ENCODE assay signal across 22 cellular contexts in genomic region chrX:17438221-17438620, GRCh38.
DNase-seq lines count a peak whose midpoint lies in the region; ATAC-seq and TF ChIP-seq lines count a peak whose summit lies in the region.
"Had no signal": no experiment of that assay in that cellular context is flagged by ENCODE, and none has a peak within 500 bp of the region (broad histone marks: within the 10 kb centered on the region; RNA-seq: fewer than 3 reads in every experiment).

No MANE protein-coding gene starts in this region.

- no peaks in the 10 kb centered on the region; the same call in 1 of the 2 replicates for H3K27me3 ChIP-seq in SK-N-SH (ENCODE audit: insufficient read depth)
- H3K27me3 ChIP-seq in hepatocyte: no peaks in the 10 kb centered on the region

- POLR2A ChIA-PET in SK-N-SH (lab: Yijun Ruan, JAX): no interaction called here

- H3K4me3 ChIP-seq in SK-N-SH (ENCODE audit: low read depth in 2 of 2, low read length in 1 of 2): no peak overlapping the region
- H3K4me3 ChIP-seq in hepatocyte: no peak overlapping the region
- H3K4me3 ChIP-seq: A549; BLaER1 treated with 17β-estradiol and CSF1 and Interleukin-3, amounts not matched to agents 10 nM and 100 nM had no signal

- no peak overlapping the region for H2AFZ ChIP-seq in SK-N-SH (ENCODE audit: low read depth)
- no peak overlapping the region for H2AFZ ChIP-seq in hepatocyte

- DNase-seq in SK-N-SH (no peak), M059J (ENCODE audit: low read depth) (peak; percentile 22), RPMI7951 (ENCODE audit: low read depth) (peak; percentile 28), hepatocyte (ENCODE audit: low spot score) (no peak), iPS-NIHi11 (ENCODE audit: low spot score) (no peak), amniotic stem cell (lab: John Stamatoyannopoulos, UW) (no peak)
- DNase-seq: AML-193; CD4-positive, alpha-beta T cell; CD8-positive, alpha-beta T cell; COR-L47; DMS 273 treated with DMSO at 0.1 percent for 48 hours; DMS153; DMS53; DMS79; DND-41; EL; GF-D8 had no signal

- H3K9me2 ChIP-seq in SK-N-SH (no peaks in the 10 kb centered on the region), hepatocyte (replicated peaks; ENCODE audit: insufficient read depth) (no peaks in the 10 kb centered on the region)

- H3K79me2 ChIP-seq in SK-N-SH (ENCODE audit: insufficient read depth): no peaks in the 10 kb centered on the region
- H3K79me2 ChIP-seq in hepatocyte: no peaks in the 10 kb centered on the region

- no peak for TF ChIP-seq CTCF in SK-N-SH (IDR thresholded peaks at IDR 0.05)
- no peak for TF ChIP-seq CTCF in hepatocyte (IDR thresholded peaks at IDR 0.05; ENCODE audit: poor library complexity)

- CTCF ChIA-PET in SK-N-SH (lab: Yijun Ruan, JAX): interaction anchor here (1.1 kb wide), 1 partner anchor 153 kb away, joined by 3 read pairs; no protein-coding TSS in a partner anchor

- no peaks in the 10 kb centered on the region for H3K36me3 ChIP-seq in SK-N-SH (replicated peaks in 1 of 2; ENCODE audit: control insufficient read depth in 1 of 2, insufficient read depth in 2 of 2, low read length in 1 of 2)
- no peaks in the 10 kb centered on the region for H3K36me3 ChIP-seq in hepatocyte (replicated peaks; ENCODE audit: insufficient read depth, low read depth)
- H3K36me3 ChIP-seq: BLaER1 treated with 17β-estradiol and CSF1 and Interleukin-3, amounts not matched to agents 10 nM and 100 nM had no signal

- TF ChIP-seq EP300 in SK-N-SH (IDR thresholded peaks at IDR 0.05; ENCODE audit: borderline replicate concordance in 1 of 2, low read depth in 1 of 2, low read length in 1 of 2): no peak

- no peak overlapping the region for H3K9ac ChIP-seq in SK-N-SH
- H3K9ac ChIP-seq: BLaER1 treated with 17β-estradiol and CSF1 and Interleukin-3, amounts not matched to agents 10 nM and 100 nM had no signal

- peaks cover 11% of the 10 kb centered on the region for H3F3A ChIP-seq in SK-N-SH (replicated peaks; ENCODE audit: insufficient read depth)

- no peak for ATAC-seq in SK-N-SH treated with all-trans-retinoic acid at 6 μM for 48 hours
- ATAC-seq: A549; CD8-positive, alpha-beta T cell had no signal

- H3K4me2 ChIP-seq in SK-N-SH (no peak overlapping the region), hepatocyte (no peak overlapping the region)
- H3K4me2 ChIP-seq: A549; BLaER1 treated with 17β-estradiol and CSF1 and Interleukin-3, amounts not matched to agents 10 nM and 100 nM had no signal

- WGBS in SK-N-SH (ENCODE audit: low lambda C conversion rate): 37% methylated on average over 5 of the region's 6 CpGs
- 77% methylated on average over 6 of the region's 6 CpGs for WGBS in hepatocyte (ENCODE audit: low lambda C conversion rate, missing lambda C conversion rate)

- H4K20me1 ChIP-seq in SK-N-SH (ENCODE audit: insufficient read depth): no peaks in the 10 kb centered on the region
- no peaks in the 10 kb centered on the region for H4K20me1 ChIP-seq in hepatocyte (ENCODE audit: insufficient read depth, poor library complexity, severe bottlenecking)
- H4K20me1 ChIP-seq: BLaER1 treated with 17β-estradiol and CSF1 and Interleukin-3, amounts not matched to agents 10 nM and 100 nM had no signal

- peaks cover 0 to 5% of the 10 kb centered on the region in 2 experiments; a peak in 1 of 4 replicates for H3K4me1 ChIP-seq in SK-N-SH (ENCODE audit: control insufficient read depth in 1 of 2, insufficient read depth in 2 of 2, low read depth in 1 of 2, low read length in 1 of 2)
- H3K4me1 ChIP-seq in hepatocyte (ENCODE audit: insufficient read depth): peaks cover 6% of the 10 kb centered on the region

- H3K9me3 ChIP-seq in SK-N-SH (no peaks in the 10 kb centered on the region), hepatocyte (ENCODE audit: low read depth) (no peaks in the 10 kb centered on the region)
- H3K9me3 ChIP-seq: A549; BLaER1 treated with 17β-estradiol and CSF1 and Interleukin-3, amounts not matched to agents 10 nM and 100 nM had no signal

- H3K27ac ChIP-seq in SK-N-SH (ENCODE audit: low read depth in 2 of 2, low read length in 1 of 2): no peak overlapping the region
- no peak overlapping the region for H3K27ac ChIP-seq in hepatocyte
- H3K27ac ChIP-seq: 22Rv1; A549; BLaER1 treated with 17β-estradiol and CSF1 and Interleukin-3, amounts not matched to agents 10 nM and 100 nM; C4-2B had no signal

- TF ChIP-seq RAD21 in SK-N-SH (IDR thresholded peaks at IDR 0.05; ENCODE audit: low read length): no peak

TF ChIP-seq in SK-N-SH, 30 proteins besides CTCF, POLR2A, EP300 and RAD21:
- TF ChIP-seq IRF3 (IDR thresholded peaks at IDR 0.05; ENCODE audit: low read depth, low read length): no peak
- peak; percentile 39; the same call in 1 of the 2 replicates for TF ChIP-seq FOSL2 (IDR thresholded peaks at IDR 0.05; ENCODE audit: borderline replicate concordance, low read depth)
- no peak for TF ChIP-seq SIN3A (IDR thresholded peaks at IDR 0.05; ENCODE audit: borderline replicate concordance, low read depth, low read length)
- TF ChIP-seq NFIC (IDR thresholded peaks at IDR 0.05; ENCODE audit: borderline replicate concordance): no peak
- TF ChIP-seq FOXJ3 (CRISPR knock-in tag; IDR thresholded peaks at IDR 0.05): no peak
- no peak for TF ChIP-seq TAF1 (IDR thresholded peaks at IDR 0.05; ENCODE audit: borderline replicate concordance, low read depth, low read length)
- no peak for TF ChIP-seq JUND (IDR thresholded peaks at IDR 0.05)

TF ChIP-seq in SK-N-SH treated with all-trans-retinoic acid at 6 μM for 48 hours, 23 proteins besides CTCF, POLR2A, EP300 and RAD21:
- TF ChIP-seq TCF4 (CRISPR knock-in tag; IDR thresholded peaks at IDR 0.05; ENCODE audit: borderline replicate concordance) (no peak), ZFP30 (CRISPR knock-in tag; IDR thresholded peaks at IDR 0.05) (no peak), PPARA (CRISPR knock-in tag; IDR thresholded peaks at IDR 0.05; ENCODE audit: borderline replicate concordance) (no peak), TOX (CRISPR knock-in tag; IDR thresholded peaks at IDR 0.05; ENCODE audit: borderline replicate concordance) (no peak), SNAI2 (CRISPR knock-in tag; IDR thresholded peaks at IDR 0.05) (no peak), ZNF8 (CRISPR knock-in tag; IDR thresholded peaks at IDR 0.05) (no peak), ISL1 (CRISPR knock-in tag; IDR thresholded peaks at IDR 0.05) (no peak), RARB (CRISPR knock-in tag; IDR thresholded peaks at IDR 0.05) (no peak), ZNF70 (CRISPR knock-in tag; IDR thresholded peaks at IDR 0.05) (no peak), ZNF565 (CRISPR knock-in tag; conservative IDR thresholded peaks at IDR 0.05; ENCODE audit: low read depth) (no peak), CREB5 (CRISPR knock-in tag; IDR thresholded peaks at IDR 0.05; ENCODE audit: low read depth) (no peak), POU6F1 (CRISPR knock-in tag; IDR thresholded peaks at IDR 0.05; ENCODE audit: borderline replicate concordance, low read depth) (no peak), ARNTL (CRISPR knock-in tag; IDR thresholded peaks at IDR 0.05; ENCODE audit: borderline replicate concordance, low read depth) (no peak), CSDC2 (CRISPR knock-in tag; IDR thresholded peaks at IDR 0.05) (no peak), OSR1 (CRISPR knock-in tag; IDR thresholded peaks at IDR 0.05) (no peak), GLIS3 (CRISPR knock-in tag; IDR thresholded peaks at IDR 0.05) (no peak), BACH2 (CRISPR knock-in tag; IDR thresholded peaks at IDR 0.05; ENCODE audit: borderline replicate concordance) (no peak), ZC3H10 (CRISPR knock-in tag; IDR thresholded peaks at IDR 0.05) (no peak), ZFP3 (CRISPR knock-in tag; IDR thresholded peaks at IDR 0.05) (no peak), PATZ1 (CRISPR knock-in tag; IDR thresholded peaks at IDR 0.05; ENCODE audit: borderline replicate concordance) (no peak)

Comparison
In these comparisons a context has a peak if more than half of its experiments do, and no peak if none do; other contexts are left out.
1. DNase-seq: peak in M059J (single experiment) and RPMI7951 (single experiment); none in SK-N-SH (single experiment), hepatocyte (single experiment), iPS-NIHi11 (single experiment) and amniotic stem cell (single experiment).